8 cellular contexts compared by ENCODE assay signal in the genomic region with DNA sequence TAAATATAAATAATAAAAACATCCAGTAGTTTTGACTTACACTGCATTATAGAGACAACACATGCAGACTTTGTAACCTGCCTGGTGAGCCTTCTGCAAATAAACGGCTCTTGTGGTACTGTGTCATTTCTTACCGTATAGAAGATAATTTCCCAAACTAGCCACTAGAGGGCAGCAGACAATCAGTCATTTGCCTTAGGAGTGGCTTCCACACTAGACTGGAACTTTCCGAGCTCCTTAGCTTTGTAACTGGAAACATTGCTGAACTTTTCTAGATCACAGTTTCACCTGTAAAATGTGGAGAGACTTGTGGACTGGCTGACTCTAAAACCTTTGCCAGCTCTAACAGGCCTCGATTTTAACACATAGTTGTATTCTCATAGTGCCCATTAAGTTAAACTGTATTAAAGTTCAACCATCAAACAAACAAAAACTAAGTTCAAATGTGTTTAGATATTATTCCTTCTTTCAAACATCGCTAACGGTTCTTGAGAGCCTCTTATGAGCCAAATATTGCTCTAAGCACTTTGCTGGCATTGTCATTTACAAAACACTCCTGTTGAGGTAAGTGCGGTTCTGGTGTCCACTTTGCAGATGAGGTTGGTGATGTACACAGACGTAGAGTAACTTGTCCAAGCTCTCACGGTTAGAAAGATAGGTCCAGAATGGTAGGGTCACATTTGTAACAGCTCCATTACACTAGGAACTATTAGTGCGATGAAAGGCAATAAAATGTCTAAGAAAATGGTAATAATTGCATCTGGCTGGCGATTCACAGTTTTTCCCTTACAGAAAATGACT.
A peak's percentile ranks its signal among the peaks of the same experiment; 100 is the strongest.
DNase-seq lines count a peak whose midpoint lies in the region; FAIRE-seq and TF ChIP-seq lines count a peak whose summit lies in the region.

No MANE protein-coding gene starts in this region.

- no peaks in the 10 kb centered on the region for H3K36me3 ChIP-seq in PC-9 (ENCODE audit: low read depth)
- H3K36me3 ChIP-seq in parathyroid adenoma (ENCODE audit: control insufficient read depth, insufficient read depth, low read length) = no peaks in the 10 kb centered on the region

- POLR2A ChIA-PET in PC-9 (lab: Charles Lee; ENCODE audit: unreplicated experiment) = interaction anchor here (0.5 to 0.8 kb wide), 2 partner anchors 117 to 585 kb away, joined by 9 to 16 read pairs; no protein-coding TSS in a partner anchor

- DNase-seq in GM04504 (ENCODE audit: low read depth) (peak; percentile 67), H4 (ENCODE audit: low spot score) (peak; percentile 81), Kasumi-1 (lab: John Stamatoyannopoulos, UW) (peak; percentile 81 to 89), PC-9 (peak; percentile 39 to 60), frontal cortex (ENCODE audit: low spot score in 2 of 2) (peak; percentile 17 to 44), GM19240 (ENCODE audit: insufficient read length, low spot score) (no peak)
- DNase-seq in activated T-helper 9 cell treated with anti-CD3 and anti-CD28 coated beads, Interleukin-2, amount 50 U/mL, for 16 hours (ENCODE audit: low read depth) = peak; percentile 12

- H3K4me3 ChIP-seq in PC-9 = no peak overlapping the region
- no peak overlapping the region for H3K4me3 ChIP-seq in parathyroid adenoma (ENCODE audit: low read depth, low read length)

- no peak overlapping the region for H3K9ac ChIP-seq in parathyroid adenoma

- no peak overlapping the region for H3K27ac ChIP-seq in PC-9
- H3K27ac ChIP-seq in parathyroid adenoma = no peak overlapping the region

- BruUV-seq in PC-9 (replicated peaks; lab: Mats Ljungman, UMichigan) = no TSS peak

- intact Hi-C loops in PC-9 (cut with micrococcal nuclease; ENCODE audit: unreplicated experiment) = loop anchor here (1.0 to 10.0 kb wide), 7 partner anchors 120 to 983 kb away; no protein-coding TSS in a partner anchor

- H3K4me1 ChIP-seq in PC-9 (replicated peaks; ENCODE audit: insufficient read depth) (no peaks in the 10 kb centered on the region; the same call in 1 of the 2 replicates), parathyroid adenoma (no peaks in the 10 kb centered on the region)

- H3K27me3 ChIP-seq in PC-9 (ENCODE audit: insufficient read depth, low read depth) = no peaks in the 10 kb centered on the region
- H3K27me3 ChIP-seq in parathyroid adenoma (ENCODE audit: control insufficient read depth, insufficient read depth, low read length) = no peaks in the 10 kb centered on the region

- peak; percentile 83 for TF ChIP-seq CTCF in PC-9 (conservative IDR thresholded peaks at IDR 0.05)
- TF ChIP-seq CTCF in parathyroid adenoma (IDR thresholded peaks at IDR 0.05) = peak; percentile 79

- no peak overlapping the region for H2AFZ ChIP-seq in PC-9
- peak overlapping the region; percentile 56 for H2AFZ ChIP-seq in parathyroid adenoma

- H3K79me2 ChIP-seq in PC-9 (ENCODE audit: low read depth) (no peaks in the 10 kb centered on the region), parathyroid adenoma (no peaks in the 10 kb centered on the region)

- H3K9me3 ChIP-seq in PC-9 (ENCODE audit: insufficient read depth, low read depth) (no peaks in the 10 kb centered on the region), parathyroid adenoma (ENCODE audit: control insufficient read depth, low read length) (no peaks in the 10 kb centered on the region)

- H3K9me2 ChIP-seq in PC-9 (ENCODE audit: insufficient read depth) = no peaks in the 10 kb centered on the region

- H4K20me1 ChIP-seq in PC-9 (ENCODE audit: insufficient read depth) = no peaks in the 10 kb centered on the region

- CTCF ChIA-PET in PC-9 (lab: Charles Lee) = interaction anchor here (0.7 to 1.0 kb wide), 2 partner anchors 115 to 984 kb away, joined by 3 read pairs; no protein-coding TSS in a partner anchor

- H3F3A ChIP-seq in PC-9 (ENCODE audit: insufficient read depth, low read depth) = no peaks in the 10 kb centered on the region

- peak; percentile 97 for FAIRE-seq in frontal cortex (lab: Jason Lieb, UNC)

- H3K4me2 ChIP-seq in PC-9 = peak overlapping the region; percentile 52; the same call in 1 of the 2 replicates
- H3K4me2 ChIP-seq in parathyroid adenoma (ENCODE audit: low read length) = no peak overlapping the region
